ENCODE assay signal across 1 cellular context in the genomic region with DNA sequence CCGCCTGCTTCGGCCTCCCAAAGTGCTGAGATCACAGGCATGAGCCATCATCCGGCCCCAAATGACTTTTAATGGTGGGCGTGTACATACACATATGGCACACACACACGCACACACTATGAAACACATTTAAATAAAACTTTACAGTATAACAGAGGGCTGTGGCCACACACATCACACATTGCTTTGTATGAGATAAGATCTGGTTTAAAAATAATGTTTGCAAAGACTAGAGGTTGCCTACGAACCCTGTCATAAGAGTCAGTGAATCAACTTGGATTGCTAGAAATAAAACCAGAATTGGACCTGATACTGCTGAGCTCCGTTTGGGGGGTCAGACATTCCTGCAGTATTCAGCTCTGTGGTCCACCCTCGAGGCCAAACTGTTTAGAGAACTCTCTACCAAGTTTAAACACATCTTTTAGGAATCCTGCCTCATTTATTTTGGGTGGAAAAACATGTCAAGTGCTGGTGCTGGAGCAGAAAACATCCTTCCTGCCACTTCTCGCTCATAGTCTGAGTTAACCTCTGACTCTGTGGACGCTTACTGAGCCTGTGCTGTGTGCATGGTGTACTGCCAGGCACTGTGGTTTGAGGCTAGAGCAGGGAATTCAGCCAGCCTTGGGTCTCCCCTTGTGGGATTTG.
TF ChIP-seq lines count a peak whose summit lies in the region.

No MANE protein-coding gene starts in this region.

TF ChIP-seq in H1, 55 proteins besides CTCF, POLR2A, EP300 and RAD21:
- TF ChIP-seq, protein P1, sequence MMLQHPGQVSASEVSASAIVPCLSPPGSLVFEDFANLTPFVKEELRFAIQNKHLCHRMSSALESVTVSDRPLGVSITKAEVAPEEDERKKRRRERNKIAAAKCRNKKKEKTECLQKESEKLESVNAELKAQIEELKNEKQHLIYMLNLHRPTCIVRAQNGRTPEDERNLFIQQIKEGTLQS (IDR thresholded peaks at IDR 0.05; ENCODE audit: insufficient read depth, low read depth, low read length): no peak
- TF ChIP-seq BCL11A (IDR thresholded peaks at IDR 0.05; ENCODE audit: low read depth in 2 of 2, low read length in 2 of 2) (no peak), BACH1 (IDR thresholded peaks at IDR 0.05; ENCODE audit: low read length) (no peak), ASH2L (IDR thresholded peaks at IDR 0.05; ENCODE audit: low read length) (no peak), KDM5A (IDR thresholded peaks at IDR 0.05; ENCODE audit: low read length) (no peak), CBX5 (IDR thresholded peaks at IDR 0.05; ENCODE audit: low read depth, low read length) (no peak), CHD7 (IDR thresholded peaks at IDR 0.05; ENCODE audit: insufficient replicate concordance, low read length) (no peak), CHD1 (IDR thresholded peaks at IDR 0.05; ENCODE audit: low read depth, low read length) (no peak), TBP (IDR thresholded peaks at IDR 0.05; ENCODE audit: low read depth, low read length) (no peak), EZH2 (IDR thresholded peaks at IDR 0.05; ENCODE audit: low read depth, low read length, severe bottlenecking) (no peak)
- TF ChIP-seq, protein P2, sequence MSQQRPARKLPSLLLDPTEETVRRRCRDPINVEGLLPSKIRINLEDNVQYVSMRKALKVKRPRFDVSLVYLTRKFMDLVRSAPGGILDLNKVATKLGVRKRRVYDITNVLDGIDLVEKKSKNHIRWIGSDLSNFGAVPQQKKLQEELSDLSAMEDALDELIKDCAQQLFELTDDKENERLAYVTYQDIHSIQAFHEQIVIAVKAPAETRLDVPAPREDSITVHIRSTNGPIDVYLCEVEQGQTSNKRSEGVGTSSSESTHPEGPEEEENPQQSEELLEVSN (IDR thresholded peaks at IDR 0.05): no peak
TF ChIP-seq in H1: peak in this region for 0.
